ENCODE assay signal across 16 cellular contexts in genomic region chr20:35000922-35001595, GRCh38. TPM values are rescaled to one million over a fixed set of nuclear protein-coding genes. Genes with fewer than 3 reads are reported as not detected.
DNase-seq lines count a peak whose midpoint lies in the region; ATAC-seq and TF ChIP-seq lines count a peak whose summit lies in the region.
"Had no signal": no experiment of that assay in that cellular context is flagged by ENCODE, and none has a peak within 500 bp of the region (broad histone marks: within the 10 kb centered on the region; RNA-seq: fewer than 3 reads in every experiment).

No MANE protein-coding gene starts in this region.

- peaks cover 5% of the 10 kb centered on the region for H3K79me1 ChIP-seq in neuronal stem cell (ENCODE audit: low read depth, low read length)

- peak overlapping the region; percentile 61 for H2BK5ac ChIP-seq in neuronal stem cell (ENCODE audit: low read length)

- H3K4ac ChIP-seq in neuronal stem cell (ENCODE audit: low read length): no peak overlapping the region

- H3K4me3 ChIP-seq in Caco-2 (ENCODE audit: low read depth, low read length) (no peak overlapping the region), H7 (ENCODE audit: insufficient read depth, low read depth, low read length) (no peak overlapping the region), heart left ventricle (no peak overlapping the region), neuronal stem cell (ENCODE audit: low read length in 2 of 2) (no peak overlapping the region)
- H3K4me3 ChIP-seq: MG63 had no signal

- H3K14ac ChIP-seq in neuronal stem cell (ENCODE audit: low read length): no peak overlapping the region

- no peak overlapping the region for H4K91ac ChIP-seq in neuronal stem cell (ENCODE audit: low read depth, low read length, poor library complexity)

- no peak overlapping the region for H3K18ac ChIP-seq in neuronal stem cell (ENCODE audit: low read length)

- H2BK120ac ChIP-seq in neuronal stem cell (ENCODE audit: low read depth, low read length): no peak overlapping the region

- H2BK15ac ChIP-seq in neuronal stem cell (ENCODE audit: low read length): no peak overlapping the region

- peak; percentile 19 to 51 for DNase-seq in Caco-2
- DNase-seq in H7: peak; percentile 45
- DNase-seq in heart left ventricle: peak in 3 of 5 donors; percentile 18 to 56 (median 31)
- DNase-seq in neuronal stem cell (ENCODE audit: low spot score): no peak
- DNase-seq in activated effector memory CD4-positive, alpha-beta T cell treated with Interleukin-2 at 50 U/mL for 16 hours: no peak
- DNase-seq in NK-92 treated with Interleukin-12 subunit alpha and Interleukin-12 subunit beta, amount 100 ng/mL, for 24 hours (lab: John Stamatoyannopoulos, UW): no peak
- no peak for DNase-seq in iPS-NIHi11 (ENCODE audit: low spot score)
- DNase-seq: CD4-positive, CD25-positive, alpha-beta regulatory T cell; DMS79; MG63; NCI-H1092; NCI-H146; NCI-H2081; NCI-H524; SHP77 had no signal

- H2BK12ac ChIP-seq in neuronal stem cell (ENCODE audit: low read length): no peak overlapping the region

- H3K27me3 Mint-ChIP-seq in Caco-2 (ENCODE audit: insufficient read depth, unreplicated experiment): no peaks in the 10 kb centered on the region
- H3K27me3 Mint-ChIP-seq: B cell; CD4-positive, CD25-positive, alpha-beta regulatory T cell had no signal

- no peak for TF ChIP-seq CTCF in Caco-2 (IDR thresholded peaks at IDR 0.05; ENCODE audit: insufficient read depth in 1 of 2, low read depth in 1 of 2, low read length in 1 of 2, severe bottlenecking in 1 of 2, unreplicated experiment in 1 of 2)
- TF ChIP-seq CTCF in heart left ventricle (IDR thresholded peaks at IDR 0.05): no peak

- H3K27me3 ChIP-seq in Caco-2 (replicated peaks; ENCODE audit: control insufficient read depth, insufficient read depth, low read length): no peaks in the 10 kb centered on the region
- H3K27me3 ChIP-seq in H7 (ENCODE audit: control insufficient read depth, insufficient read depth, low read length): no peaks in the 10 kb centered on the region
- H3K27me3 ChIP-seq in heart left ventricle: no peaks in the 10 kb centered on the region
- H3K27me3 ChIP-seq in neuronal stem cell (ENCODE audit: control insufficient read depth in 3 of 3, insufficient read depth in 3 of 3, low read depth in 1 of 3, low read length in 3 of 3): no peaks in the 10 kb centered on the region
- H3K27me3 ChIP-seq: MG63 had no signal

- no peak overlapping the region for H4K8ac ChIP-seq in neuronal stem cell (ENCODE audit: low read depth, low read length)

- no peak for TF ChIP-seq POLR2A in heart left ventricle (IDR thresholded peaks at IDR 0.05)

- no TSS peak for BruUV-seq in Caco-2 (replicated peaks; lab: Mats Ljungman, UMichigan)

- H3K4me1 Mint-ChIP-seq in Caco-2 (ENCODE audit: low read depth, unreplicated experiment): no peaks in the 10 kb centered on the region

- no peaks in the 10 kb centered on the region for H3K9me3 ChIP-seq in Caco-2
- no peaks in the 10 kb centered on the region for H3K9me3 ChIP-seq in heart left ventricle
- no peaks in the 10 kb centered on the region for H3K9me3 ChIP-seq in neuronal stem cell (replicated peaks in 1 of 2; ENCODE audit: control insufficient read depth in 2 of 2, insufficient read depth in 1 of 2, low read depth in 1 of 2, low read length in 2 of 2)
- H3K9me3 ChIP-seq: MG63 had no signal

- H3K4me1 ChIP-seq in Caco-2: no peaks in the 10 kb centered on the region
- H3K4me1 ChIP-seq in heart left ventricle: peaks cover 0 to 16% (median 0%) of the 10 kb centered on the region in 12 donors
- H3K4me1 ChIP-seq in neuronal stem cell (ENCODE audit: control insufficient read depth in 2 of 2, insufficient read depth in 1 of 2, low read depth in 1 of 2, low read length in 2 of 2): no peaks in the 10 kb centered on the region

- H3K27ac Mint-ChIP-seq in Caco-2 (ENCODE audit: unreplicated experiment): peak overlapping the region; percentile 42
- H3K27ac Mint-ChIP-seq: B cell had no signal

- no peaks in the 10 kb centered on the region for H3K9me3 Mint-ChIP-seq in Caco-2 (ENCODE audit: unreplicated experiment)

- peaks cover 95% of the 10 kb centered on the region for H3K36me3 Mint-ChIP-seq in Caco-2 (ENCODE audit: insufficient read depth, unreplicated experiment)

- no peak overlapping the region for H3K23ac ChIP-seq in neuronal stem cell (ENCODE audit: low read depth, low read length, poor library complexity)

- peak overlapping the region; percentile 47 for H2AK5ac ChIP-seq in neuronal stem cell (ENCODE audit: low read depth, low read length)

- no peak for ATAC-seq in heart left ventricle

- no peak overlapping the region for H3K9ac ChIP-seq in neuronal stem cell (ENCODE audit: low read depth, low read length, poor library complexity)

- H3K36me3 ChIP-seq in Caco-2 (ENCODE audit: control insufficient read depth, insufficient read depth, low read length) (peaks cover 24% of the 10 kb centered on the region), H7 (replicated peaks; ENCODE audit: control insufficient read depth, insufficient read depth, low read length) (peaks cover 48% of the 10 kb centered on the region), heart left ventricle (peaks cover 2 to 100% (median 100%) of the 10 kb centered on the region in 9 donors), neuronal stem cell (replicated peaks in 1 of 2; ENCODE audit: control insufficient read depth in 2 of 2, insufficient read depth in 2 of 2, low read length in 2 of 2) (peaks cover 66 to 96% of the 10 kb centered on the region in 2 donors)

- no peak overlapping the region for H3K4me2 ChIP-seq in neuronal stem cell (ENCODE audit: insufficient read depth, low read length, poor library complexity, severe bottlenecking)

- POLR2A ChIA-PET in Caco-2 (lab: Charles Lee): interaction anchor here (1.1 kb wide), 1 partner anchor 45 kb away, joined by 3 read pairs; the partner anchor contains the start of genes GSS and MYH7B

- no peak overlapping the region for H2AFZ ChIP-seq in neuronal stem cell (ENCODE audit: low read length)

- WGBS in heart left ventricle, 4 donors: 88 to 90% (median 89%) methylated on average over 23 to 28 of the region's 28 CpGs
- WGBS in neuronal stem cell (ENCODE audit: extremely low coverage in 2 of 2, insufficient read length in 2 of 2, insufficient replicate concordance in 1 of 2), 2 donors: no CpG with 5 or more reads among the region's 28 CpGs

- intact Hi-C loops in Caco-2 (cut with micrococcal nuclease; ENCODE audit: unreplicated experiment): loop anchor here (5.0 kb wide), 1 partner anchor 129 kb away; the partner anchor contains the start of gene GGT7
- intact Hi-C loops in heart left ventricle (cut with DNase I): no loop called here

- H3K4me3 Mint-ChIP-seq in Caco-2 (ENCODE audit: unreplicated experiment): no peak overlapping the region
- H3K4me3 Mint-ChIP-seq: B cell had no signal

- CTCF ChIA-PET in Caco-2 (lab: Charles Lee): interaction anchor here (0.5 to 4.3 kb wide), 3 partner anchors 96 to 127 kb away, joined by 3 to 17 read pairs (median 5); no protein-coding TSS in a partner anchor

- no peak overlapping the region for H3K27ac ChIP-seq in heart left ventricle
- H3K27ac ChIP-seq in neuronal stem cell (replicated peaks; ENCODE audit: low read length): no peak overlapping the region

RNA-seq across cellular contexts. Expression of gene MYH7B, which starts 45.4 kb away (rescaled TPM):
- total RNA-seq in Caco-2 (2022) (1.9 and 2.5 TPM in 2 replicates), heart left ventricle (100 to 1,000 TPM in 7 of 9 donors, 10 to 100 TPM in 2; 50.7 to 306 (median 144) TPM)
- total RNA-seq in H7 (2014; rRNA removed; shearing (Covaris generic)): 0.10 and 0.18 TPM in 2 replicates
- 100 to 1,000 TPM in 1 of 2 donors, 10 to 100 TPM in 1; 12.8 to 448 TPM for polyA plus RNA-seq in heart left ventricle
- polyA plus RNA-seq in neuronal stem cell (2013, experiment 1 of 2): 0.35 TPM
- polyA plus RNA-seq in neuronal stem cell (2013, experiment 2 of 2): 0.42 TPM

RNA-seq across cellular contexts. Expression of gene GSS, which starts 45.5 kb away (rescaled TPM):
- 138 TPM in 2 replicates for total RNA-seq in Caco-2 (2022)
- 72.2 and 75.2 TPM in 2 replicates for total RNA-seq in H7 (2014; rRNA removed; shearing (Covaris generic))
- total RNA-seq in heart left ventricle: 10 to 100 TPM; 17.8 to 38.1 (median 26.8) TPM
- polyA plus RNA-seq in heart left ventricle: 10 to 100 TPM; 32.3 to 38.7 TPM
- polyA plus RNA-seq in neuronal stem cell (2013, experiment 1 of 2): 37.0 TPM
- 37.4 TPM for polyA plus RNA-seq in neuronal stem cell (2013, experiment 2 of 2)

Comparison
In these comparisons a context has a peak if more than half of its experiments do, and no peak if none do; other contexts are left out.
1. DNase-seq: peak in Caco-2 (2 of 2), H7 (single experiment) and heart left ventricle (3 of 5); none in neuronal stem cell (single experiment), activated effector memory CD4-positive, alpha-beta T cell treated with Interleukin-2 at 50 U/mL for 16 hours (single experiment), NK-92 treated with Interleukin-12 subunit alpha and Interleukin-12 subunit beta, amount 100 ng/mL, for 24 hours (single experiment) and iPS-NIHi11 (single experiment).
2. RNA of gene MYH7B, which starts 45.4 kb away (total RNA-seq): 50.7 to 306 TPM in heart left ventricle; 1.9 to 2.5 TPM in Caco-2 and 0.10 to 0.18 TPM in H7; every median in the first group is over 10 times any median in the second.